ENCODE assay signal across 10 cellular contexts in genomic region chr10:129904323-129904722, GRCh38. TPM values are rescaled to one million over a fixed set of nuclear protein-coding genes. Genes with fewer than 3 reads are reported as not detected.
"Had no signal": no experiment of that assay in that cellular context is flagged by ENCODE, and none has a peak within 500 bp of the region (broad histone marks: within the 10 kb centered on the region; RNA-seq: fewer than 3 reads in every experiment).

No MANE protein-coding gene starts in this region.

- H3K27ac ChIP-seq: HL-60, KMS-11 had no signal

- H3K27me3 Mint-ChIP-seq: IgD-negative memory B cell had no signal

- ATAC-seq: HepG2, K562 had no signal

- H3K36me3 Mint-ChIP-seq: IgD-negative memory B cell had no signal

- H3K4me3 Mint-ChIP-seq: IgD-negative memory B cell had no signal

- H3K4me3 ChIP-seq: K562 had no signal

- DNase-seq: IMR-90, KBM-7, KG1 had no signal

- H3K9ac ChIP-seq: KMS-11 had no signal

- H3K9me3 Mint-ChIP-seq: IgD-negative memory B cell had no signal

- H3K27ac Mint-ChIP-seq: IgD-negative memory B cell had no signal

- H3K4me2 ChIP-seq: KMS-11 had no signal

RNA-seq across cellular contexts. Expression of gene EBF3, which starts 59.8 kb away (rescaled TPM):
- total RNA-seq: HepG2, HT-29, HT1080, K562 had no signal
